17 cellular contexts compared by ENCODE assay signal in genomic region chr15:100108846-100109245, GRCh38.
"Had no signal": no experiment of that assay in that cellular context is flagged by ENCODE, and none has a peak within 500 bp of the region (broad histone marks: within the 10 kb centered on the region; RNA-seq: fewer than 3 reads in every experiment).

No MANE protein-coding gene starts in this region.

- ATAC-seq: activated T-helper 17 cell treated with anti-CD3 and anti-CD28 coated beads, Interleukin-2, amount 50 U/mL, for 72 hours; gastroesophageal sphincter; heart right ventricle; mucosa of descending colon; naive thymus-derived CD4-positive, alpha-beta T cell; upper lobe of right lung had no signal

- H3K9me3 ChIP-seq: gastroesophageal sphincter, heart right ventricle, mucosa of descending colon, neutrophil, stomach, thoracic aorta, upper lobe of right lung had no signal

- H3K27ac ChIP-seq: gastroesophageal sphincter, heart right ventricle, neutrophil, stomach, thoracic aorta, upper lobe of right lung had no signal

- DNase-seq: activated CD4-positive, alpha-beta T cell treated with anti-CD3 and anti-CD28 coated beads, Interleukin-2, amount 10 ng/mL, durations not matched to agents 7 days and 5 days; activated CD4-positive, CD25-positive, alpha-beta regulatory T cell; activated CD8-positive, alpha-beta memory T cell treated with anti-CD3 and anti-CD28 coated beads, Interleukin-2, amount 50 U/mL, for 48 hours; activated naive CD4-positive, alpha-beta T cell treated with anti-CD3 and anti-CD28 coated beads, Interleukin-2, amount 50 U/mL, for 16 hours; caudate nucleus; heart right ventricle; mucosa of descending colon; naive thymus-derived CD4-positive, alpha-beta T cell; small intestine; stimulated activated CD4-positive, alpha-beta T cell treated with anti-CD3 and anti-CD28 coated beads, Interleukin-4, amount 100 ng/mL, for 4 hours; stomach; T-helper 2 cell had no signal

- H3K27me3 ChIP-seq: gastroesophageal sphincter, heart right ventricle, neutrophil, stomach, upper lobe of right lung had no signal

- H3K36me3 ChIP-seq: heart right ventricle, neutrophil, thoracic aorta, upper lobe of right lung had no signal

- H3K4me3 ChIP-seq: gastroesophageal sphincter, heart right ventricle, mucosa of descending colon, stomach, thoracic aorta, upper lobe of right lung had no signal
